16 cellular contexts compared by ENCODE assay signal in genomic region chr1:40635763-40636500, GRCh38.
"Had no signal": no experiment of that assay in that cellular context is flagged by ENCODE, and none has a peak within 500 bp of the region (broad histone marks: within the 10 kb centered on the region; RNA-seq: fewer than 3 reads in every experiment).

No MANE protein-coding gene starts in this region.

- H3K36me3 Mint-ChIP-seq: activated CD4-positive, alpha-beta memory T cell treated with anti-CD3 and anti-CD28 coated beads for 36 hours; activated naive CD4-positive, alpha-beta T cell treated with anti-CD3 and anti-CD28 coated beads, Interleukin-2, amount 50 U/mL, for 72 hours had no signal

- H3K9me3 ChIP-seq: esophagus muscularis mucosa had no signal

- ATAC-seq: activated T-cell treated with anti-CD3 and anti-CD28 coated beads, Interleukin-2, amount 50 U/mL, for 72 hours; T-helper 17 cell had no signal

- H3K4me3 ChIP-seq: esophagus muscularis mucosa, SK-N-MC, tibial nerve had no signal

- DNase-seq: activated B cell treated with CpG ODN at 0.5 μM for 24 hours; activated CD4-positive, alpha-beta memory T cell treated with anti-CD3 and anti-CD28 coated beads for 36 hours; activated CD4-positive, alpha-beta T cell treated with anti-CD3 and anti-CD28 coated beads for 48 hours; activated T-cell treated with anti-CD3 and anti-CD28 coated beads, Interleukin-2, amount 50 U/mL, for 72 hours; effector CD8-positive, alpha-beta T cell; hippocampal formation; mesenchymal stem cell; stimulated activated CD4-positive, alpha-beta T cell treated with anti-CD3 and anti-CD28 coated beads, Interleukin-4, amount 100 ng/mL, for 1 hour; SW 1271; T-helper 17 cell had no signal

- H3K27ac Mint-ChIP-seq: activated B cell treated with CpG ODN at 0.5 μM for 24 hours; activated CD4-positive, alpha-beta memory T cell treated with anti-CD3 and anti-CD28 coated beads for 36 hours; activated naive CD4-positive, alpha-beta T cell treated with anti-CD3 and anti-CD28 coated beads, Interleukin-2, amount 50 U/mL, for 72 hours; activated T-cell treated with anti-CD3 and anti-CD28 coated beads, Interleukin-2, amount 50 U/mL, for 72 hours; nephron; stimulated activated naive CD8-positive, alpha-beta T cell treated with anti-CD3 and anti-CD28 coated beads, Interleukin-15, Interleukin-2, amounts not matched to agents 100 ng/mL and 50 ng/mL, for 24 hours; T-helper 17 cell had no signal

- H3K4me3 Mint-ChIP-seq: activated B cell treated with CpG ODN at 0.5 μM for 24 hours; activated CD4-positive, alpha-beta memory T cell treated with anti-CD3 and anti-CD28 coated beads for 36 hours; activated T-cell treated with anti-CD3 and anti-CD28 coated beads, Interleukin-2, amount 50 U/mL, for 72 hours; nephron; stimulated activated naive CD8-positive, alpha-beta T cell treated with anti-CD3 and anti-CD28 coated beads, Interleukin-15, Interleukin-2, amounts not matched to agents 100 ng/mL and 50 ng/mL, for 24 hours; T-helper 17 cell had no signal

- H3K27me3 Mint-ChIP-seq: activated B cell treated with CpG ODN at 0.5 μM for 24 hours; activated CD4-positive, alpha-beta memory T cell treated with anti-CD3 and anti-CD28 coated beads for 36 hours; stimulated activated naive CD8-positive, alpha-beta T cell treated with anti-CD3 and anti-CD28 coated beads, Interleukin-15, Interleukin-2, amounts not matched to agents 100 ng/mL and 50 ng/mL, for 24 hours; T-helper 17 cell had no signal

- H3K9me3 Mint-ChIP-seq: activated B cell treated with CpG ODN at 0.5 μM for 24 hours; activated CD4-positive, alpha-beta memory T cell treated with anti-CD3 and anti-CD28 coated beads for 36 hours; activated naive CD4-positive, alpha-beta T cell treated with anti-CD3 and anti-CD28 coated beads, Interleukin-2, amount 50 U/mL, for 72 hours; nephron; stimulated activated naive CD8-positive, alpha-beta T cell treated with anti-CD3 and anti-CD28 coated beads, Interleukin-15, Interleukin-2, amounts not matched to agents 100 ng/mL and 50 ng/mL, for 24 hours had no signal

- H3K27ac ChIP-seq: esophagus muscularis mucosa, SK-N-MC, tibial nerve had no signal

- H3K27me3 ChIP-seq: esophagus muscularis mucosa, tibial nerve had no signal
